Comparison of ENCODE assay signal across 1 cellular context in genomic region chr2:231362785-231363184, GRCh38.
TF ChIP-seq lines count a peak whose summit lies in the region.

No MANE protein-coding gene starts in this region.

TF ChIP-seq in H1, 55 proteins besides CTCF, POLR2A, EP300 and RAD21 (continued from another document):
- TF ChIP-seq BACH1 (IDR thresholded peaks at IDR 0.05; ENCODE audit: low read length) (no peak), HDAC6 (IDR thresholded peaks at IDR 0.05; ENCODE audit: low read depth, low read length) (no peak), CBX8 (IDR thresholded peaks at IDR 0.05; ENCODE audit: borderline replicate concordance, low read depth, low read length) (no peak), SUZ12 (IDR thresholded peaks at IDR 0.05; ENCODE audit: low read length) (no peak), FOSL1 (IDR thresholded peaks at IDR 0.05; ENCODE audit: insufficient read depth, low read depth, low read length) (no peak), BCL11A (IDR thresholded peaks at IDR 0.05; ENCODE audit: low read depth in 2 of 2, low read length in 2 of 2) (no peak), HDAC2 (IDR thresholded peaks at IDR 0.05; ENCODE audit: borderline replicate concordance in 1 of 2, low read depth in 2 of 2, low read length in 2 of 2) (no peak), SP1 (IDR thresholded peaks at IDR 0.05; ENCODE audit: low read depth, low read length) (no peak), SP4 (IDR thresholded peaks at IDR 0.05; ENCODE audit: low read length) (no peak), CREB1 (IDR thresholded peaks at IDR 0.05) (no peak), TEAD4 (IDR thresholded peaks at IDR 0.05; ENCODE audit: low read depth, low read length) (no peak), NRF1 (IDR thresholded peaks at IDR 0.05; ENCODE audit: low read depth, low read length) (no peak)
- TF ChIP-seq, protein P1, sequence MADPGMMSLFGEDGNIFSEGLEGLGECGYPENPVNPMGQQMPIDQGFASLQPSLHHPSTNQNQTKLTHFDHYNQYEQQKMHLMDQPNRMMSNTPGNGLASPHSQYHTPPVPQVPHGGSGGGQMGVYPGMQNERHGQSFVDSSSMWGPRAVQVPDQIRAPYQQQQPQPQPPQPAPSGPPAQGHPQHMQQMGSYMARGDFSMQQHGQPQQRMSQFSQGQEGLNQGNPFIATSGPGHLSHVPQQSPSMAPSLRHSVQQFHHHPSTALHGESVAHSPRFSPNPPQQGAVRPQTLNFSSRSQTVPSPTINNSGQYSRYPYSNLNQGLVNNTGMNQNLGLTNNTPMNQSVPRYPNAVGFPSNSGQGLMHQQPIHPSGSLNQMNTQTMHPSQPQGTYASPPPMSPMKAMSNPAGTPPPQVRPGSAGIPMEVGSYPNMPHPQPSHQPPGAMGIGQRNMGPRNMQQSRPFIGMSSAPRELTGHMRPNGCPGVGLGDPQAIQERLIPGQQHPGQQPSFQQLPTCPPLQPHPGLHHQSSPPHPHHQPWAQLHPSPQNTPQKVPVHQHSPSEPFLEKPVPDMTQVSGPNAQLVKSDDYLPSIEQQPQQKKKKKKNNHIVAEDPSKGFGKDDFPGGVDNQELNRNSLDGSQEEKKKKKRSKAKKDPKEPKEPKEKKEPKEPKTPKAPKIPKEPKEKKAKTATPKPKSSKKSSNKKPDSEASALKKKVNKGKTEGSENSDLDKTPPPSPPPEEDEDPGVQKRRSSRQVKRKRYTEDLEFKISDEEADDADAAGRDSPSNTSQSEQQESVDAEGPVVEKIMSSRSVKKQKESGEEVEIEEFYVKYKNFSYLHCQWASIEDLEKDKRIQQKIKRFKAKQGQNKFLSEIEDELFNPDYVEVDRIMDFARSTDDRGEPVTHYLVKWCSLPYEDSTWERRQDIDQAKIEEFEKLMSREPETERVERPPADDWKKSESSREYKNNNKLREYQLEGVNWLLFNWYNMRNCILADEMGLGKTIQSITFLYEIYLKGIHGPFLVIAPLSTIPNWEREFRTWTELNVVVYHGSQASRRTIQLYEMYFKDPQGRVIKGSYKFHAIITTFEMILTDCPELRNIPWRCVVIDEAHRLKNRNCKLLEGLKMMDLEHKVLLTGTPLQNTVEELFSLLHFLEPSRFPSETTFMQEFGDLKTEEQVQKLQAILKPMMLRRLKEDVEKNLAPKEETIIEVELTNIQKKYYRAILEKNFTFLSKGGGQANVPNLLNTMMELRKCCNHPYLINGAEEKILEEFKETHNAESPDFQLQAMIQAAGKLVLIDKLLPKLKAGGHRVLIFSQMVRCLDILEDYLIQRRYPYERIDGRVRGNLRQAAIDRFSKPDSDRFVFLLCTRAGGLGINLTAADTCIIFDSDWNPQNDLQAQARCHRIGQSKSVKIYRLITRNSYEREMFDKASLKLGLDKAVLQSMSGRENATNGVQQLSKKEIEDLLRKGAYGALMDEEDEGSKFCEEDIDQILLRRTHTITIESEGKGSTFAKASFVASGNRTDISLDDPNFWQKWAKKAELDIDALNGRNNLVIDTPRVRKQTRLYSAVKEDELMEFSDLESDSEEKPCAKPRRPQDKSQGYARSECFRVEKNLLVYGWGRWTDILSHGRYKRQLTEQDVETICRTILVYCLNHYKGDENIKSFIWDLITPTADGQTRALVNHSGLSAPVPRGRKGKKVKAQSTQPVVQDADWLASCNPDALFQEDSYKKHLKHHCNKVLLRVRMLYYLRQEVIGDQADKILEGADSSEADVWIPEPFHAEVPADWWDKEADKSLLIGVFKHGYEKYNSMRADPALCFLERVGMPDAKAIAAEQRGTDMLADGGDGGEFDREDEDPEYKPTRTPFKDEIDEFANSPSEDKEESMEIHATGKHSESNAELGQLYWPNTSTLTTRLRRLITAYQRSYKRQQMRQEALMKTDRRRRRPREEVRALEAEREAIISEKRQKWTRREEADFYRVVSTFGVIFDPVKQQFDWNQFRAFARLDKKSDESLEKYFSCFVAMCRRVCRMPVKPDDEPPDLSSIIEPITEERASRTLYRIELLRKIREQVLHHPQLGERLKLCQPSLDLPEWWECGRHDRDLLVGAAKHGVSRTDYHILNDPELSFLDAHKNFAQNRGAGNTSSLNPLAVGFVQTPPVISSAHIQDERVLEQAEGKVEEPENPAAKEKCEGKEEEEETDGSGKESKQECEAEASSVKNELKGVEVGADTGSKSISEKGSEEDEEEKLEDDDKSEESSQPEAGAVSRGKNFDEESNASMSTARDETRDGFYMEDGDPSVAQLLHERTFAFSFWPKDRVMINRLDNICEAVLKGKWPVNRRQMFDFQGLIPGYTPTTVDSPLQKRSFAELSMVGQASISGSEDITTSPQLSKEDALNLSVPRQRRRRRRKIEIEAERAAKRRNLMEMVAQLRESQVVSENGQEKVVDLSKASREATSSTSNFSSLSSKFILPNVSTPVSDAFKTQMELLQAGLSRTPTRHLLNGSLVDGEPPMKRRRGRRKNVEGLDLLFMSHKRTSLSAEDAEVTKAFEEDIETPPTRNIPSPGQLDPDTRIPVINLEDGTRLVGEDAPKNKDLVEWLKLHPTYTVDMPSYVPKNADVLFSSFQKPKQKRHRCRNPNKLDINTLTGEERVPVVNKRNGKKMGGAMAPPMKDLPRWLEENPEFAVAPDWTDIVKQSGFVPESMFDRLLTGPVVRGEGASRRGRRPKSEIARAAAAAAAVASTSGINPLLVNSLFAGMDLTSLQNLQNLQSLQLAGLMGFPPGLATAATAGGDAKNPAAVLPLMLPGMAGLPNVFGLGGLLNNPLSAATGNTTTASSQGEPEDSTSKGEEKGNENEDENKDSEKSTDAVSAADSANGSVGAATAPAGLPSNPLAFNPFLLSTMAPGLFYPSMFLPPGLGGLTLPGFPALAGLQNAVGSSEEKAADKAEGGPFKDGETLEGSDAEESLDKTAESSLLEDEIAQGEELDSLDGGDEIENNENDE (IDR thresholded peaks at IDR 0.05; ENCODE audit: insufficient replicate concordance, low read length), result no peak
